34 cellular contexts compared by ENCODE assay signal in the genomic region with DNA sequence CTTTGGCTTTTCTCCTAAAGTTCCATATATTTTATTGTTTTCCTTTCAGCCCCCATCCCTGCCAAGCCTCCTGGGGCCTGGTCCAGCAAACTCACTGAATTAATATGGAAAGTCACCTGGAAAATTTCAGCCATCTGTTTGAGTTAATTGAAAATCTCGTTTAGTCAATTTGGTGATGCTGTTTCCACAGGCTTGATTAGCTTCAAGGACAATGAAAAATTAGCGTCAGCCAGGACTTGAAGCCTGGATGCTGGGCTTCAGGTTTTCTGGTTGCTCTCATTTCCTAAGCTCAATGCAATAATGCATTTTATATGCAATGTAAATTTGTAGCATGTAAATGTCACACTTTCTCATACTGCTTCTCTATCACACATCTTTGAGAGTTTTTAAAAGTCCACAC.
"Had no signal": no experiment of that assay in that cellular context is flagged by ENCODE, and none has a peak within 500 bp of the region (broad histone marks: within the 10 kb centered on the region; RNA-seq: fewer than 3 reads in every experiment).

No MANE protein-coding gene starts in this region.

- H3K4me1 Mint-ChIP-seq: activated T-helper 17 cell treated with anti-CD3 and anti-CD28 coated beads, Interleukin-2, amount 50 U/mL, for 72 hours had no signal

- DNase-seq: activated B cell treated with CpG ODN at 0.5 μM for 24 hours; activated CD4-positive, alpha-beta T cell treated with anti-CD3 and anti-CD28 coated beads for 48 hours; activated CD4-positive, alpha-beta T cell treated with anti-CD3 and anti-CD28 coated beads, Interleukin-2, amount 50 U/mL, for 1 hour; activated CD4-positive, alpha-beta T cell treated with anti-CD3 and anti-CD28 coated beads, Interleukin-2, amount 50 U/mL, for 48 hours; activated CD8-positive, alpha-beta memory T cell treated with anti-CD3 and anti-CD28 coated beads for 24 hours; activated CD8-positive, alpha-beta T cell treated with anti-CD3 and anti-CD28 coated beads for 36 hours; activated effector memory CD4-positive, alpha-beta T cell treated with Interleukin-2 at 50 U/mL for 16 hours; activated gamma-delta T cell treated with Interleukin-2 at 50 U/mL for 16 hours; activated naive CD4-positive, alpha-beta T cell treated with anti-CD3 and anti-CD28 coated beads, Interleukin-2, amount 50 U/mL, for 16 hours; activated naive CD4-positive, alpha-beta T cell treated with Interleukin-2 at 50 U/mL for 16 hours; activated T-cell treated with anti-CD3 and anti-CD28 coated beads, Interleukin-2, amount 50 U/mL, for 4 hours; amniotic stem cell; anterior cingulate cortex; central memory CD4-positive, alpha-beta T cell; cortex of kidney; dermis blood vessel endothelial cell; effector CD4-positive, alpha-beta T cell; effector memory CD8-positive, alpha-beta T cell; erythroblast; foreskin keratinocyte; gastrocnemius medialis; glutamatergic neuron; heart left ventricle; hypothalamus; T1000; WERI-Rb-1 had no signal

- H3K36me3 ChIP-seq: breast epithelium, cardiac muscle cell, gastrocnemius medialis, heart left ventricle, WERI-Rb-1 had no signal

- H3K27ac Mint-ChIP-seq: activated B cell treated with CpG ODN at 0.5 μM for 24 hours; activated CD8-positive, alpha-beta T cell treated with anti-CD3 and anti-CD28 coated beads for 36 hours; activated naive CD8-positive, alpha-beta T cell; activated T-helper 17 cell treated with anti-CD3 and anti-CD28 coated beads, Interleukin-2, amount 50 U/mL, for 72 hours; effector memory CD8-positive, alpha-beta T cell; T-helper 2 cell treated with Interferon-gamma antibody and Interleukin-4, amounts not matched to agents 5 μg/mL and 100 μg/mL, for 36 hours had no signal

- H3K9me3 ChIP-seq: breast epithelium, esophagus muscularis mucosa, gastrocnemius medialis had no signal

- H3K36me3 Mint-ChIP-seq: activated naive CD8-positive, alpha-beta T cell had no signal

- H3K4me3 ChIP-seq: breast epithelium, cardiac muscle cell, esophagus muscularis mucosa, gastrocnemius medialis, heart left ventricle had no signal

- H3K27me3 Mint-ChIP-seq: activated B cell treated with CpG ODN at 0.5 μM for 24 hours; activated CD8-positive, alpha-beta T cell treated with anti-CD3 and anti-CD28 coated beads for 36 hours; activated naive CD8-positive, alpha-beta T cell; activated T-helper 17 cell treated with anti-CD3 and anti-CD28 coated beads, Interleukin-2, amount 50 U/mL, for 72 hours had no signal

- H3K9me3 Mint-ChIP-seq: activated B cell treated with CpG ODN at 0.5 μM for 24 hours had no signal

- FAIRE-seq: astrocyte, colon had no signal

- H3K4me1 ChIP-seq: breast epithelium, esophagus muscularis mucosa, foreskin keratinocyte, gastrocnemius medialis, heart left ventricle had no signal

- H3K27me3 ChIP-seq: breast epithelium, cardiac muscle cell, esophagus muscularis mucosa, foreskin keratinocyte, gastrocnemius medialis had no signal

- H3K4me3 Mint-ChIP-seq: activated B cell treated with CpG ODN at 0.5 μM for 24 hours; activated CD8-positive, alpha-beta T cell treated with anti-CD3 and anti-CD28 coated beads for 36 hours; activated naive CD8-positive, alpha-beta T cell; activated T-cell treated with anti-CD3 and anti-CD28 coated beads, Interleukin-2, amount 50 U/mL, for 4 hours; activated T-helper 17 cell treated with anti-CD3 and anti-CD28 coated beads, Interleukin-2, amount 50 U/mL, for 72 hours; effector memory CD8-positive, alpha-beta T cell; T-helper 2 cell treated with Interferon-gamma antibody and Interleukin-4, amounts not matched to agents 5 μg/mL and 100 μg/mL, for 36 hours had no signal

- H3K27ac ChIP-seq: breast epithelium, cardiac muscle cell, esophagus muscularis mucosa, foreskin keratinocyte, gastrocnemius medialis, heart left ventricle, WERI-Rb-1 had no signal
